In genomic region chr10:116815641-116816415, GRCh38 we compare ENCODE assay signal across 19 cellular contexts. TPM values are rescaled to one million over a fixed set of nuclear protein-coding genes. Genes with fewer than 3 reads are reported as not detected.
DNase-seq lines count a peak whose midpoint lies in the region; ATAC-seq, FAIRE-seq and TF ChIP-seq lines count a peak whose summit lies in the region.
"Had no signal": no experiment of that assay in that cellular context is flagged by ENCODE, and none has a peak within 500 bp of the region (broad histone marks: within the 10 kb centered on the region; RNA-seq: fewer than 3 reads in every experiment).

No MANE protein-coding gene starts in this region.

- H3K36me3 Mint-ChIP-seq in astrocyte (ENCODE audit: low read depth, unreplicated experiment) = peaks cover 2% of the 10 kb centered on the region
- H3K36me3 Mint-ChIP-seq in neural progenitor cell = no peaks in the 10 kb centered on the region
- H3K36me3 Mint-ChIP-seq: WTC11 had no signal

- H3K36me3 ChIP-seq in astrocyte (ENCODE audit: insufficient read depth, low read length) = no peaks in the 10 kb centered on the region
- no peaks in the 10 kb centered on the region for H3K36me3 ChIP-seq in neural progenitor cell

- H3K4me1 ChIP-seq in astrocyte (ENCODE audit: insufficient read depth, low read length) (peaks cover 14% of the 10 kb centered on the region), neural progenitor cell (peaks cover 16% of the 10 kb centered on the region)

- H3K4me3 ChIP-seq in astrocyte (ENCODE audit: insufficient read depth, low read depth, low read length) = no peak overlapping the region
- H3K4me3 ChIP-seq in neural progenitor cell = no peak overlapping the region
- H3K4me3 ChIP-seq: PC-9 had no signal

- H3K4me3 Mint-ChIP-seq in astrocyte (ENCODE audit: unreplicated experiment) (no peak overlapping the region), neural progenitor cell (no peak overlapping the region)
- H3K4me3 Mint-ChIP-seq: WTC11 had no signal

- TF ChIP-seq CTCF in astrocyte (IDR thresholded peaks at IDR 0.05; ENCODE audit: insufficient read depth, low read depth, low read length) = no peak
- no peak for TF ChIP-seq CTCF in neural progenitor cell (IDR thresholded peaks at IDR 0.05)

- no peak for ATAC-seq in HG02970 (IDR thresholded peaks at IDR 0.05; ENCODE audit: low FRiP score, unreplicated experiment)
- ATAC-seq: left lobe of liver, WTC11 had no signal

- H3K79me2 ChIP-seq in astrocyte (ENCODE audit: insufficient read depth, low read length) = no peaks in the 10 kb centered on the region
- no peaks in the 10 kb centered on the region for H3K79me2 ChIP-seq in neural progenitor cell (ENCODE audit: low read depth)

- DNase-seq in COLO829 (ENCODE audit: low spot score) (peak; percentile 34), HTR-8/SVneo (ENCODE audit: insufficient read length, low spot score) (peak; percentile 15), astrocyte (ENCODE audit: low read depth) (peak; percentile 80), neural progenitor cell (ENCODE audit: low spot score) (no peak), hippocampal formation (lab: John Stamatoyannopoulos, UW) (no peak), SIG-M5 (lab: John Stamatoyannopoulos, UW) (no peak)
- DNase-seq: activated CD8-positive, alpha-beta memory T cell treated with anti-CD3 and anti-CD28 coated beads for 24 hours; activated effector memory CD4-positive, alpha-beta T cell treated with Interleukin-2 at 50 U/mL for 16 hours; aorta; cortex of kidney; GF-D8; MM.1S; naive B cell; PC-9 had no signal

- peak overlapping the region; percentile 13 for H2AFZ ChIP-seq in astrocyte (ENCODE audit: low read depth, low read length)
- no peak overlapping the region for H2AFZ ChIP-seq in neural progenitor cell (replicated peaks)
- H2AFZ ChIP-seq: PC-9 had no signal

- peak overlapping the region; percentile 67 for H3K4me2 ChIP-seq in astrocyte (ENCODE audit: low read length)
- no peak overlapping the region for H3K4me2 ChIP-seq in neural progenitor cell
- H3K4me2 ChIP-seq: PC-9 had no signal

- FAIRE-seq in HTR-8/SVneo (lab: Jason Lieb, UNC) = no peak
- FAIRE-seq in astrocyte (lab: Jason Lieb, UNC) = peak; percentile 82

- H3K27ac ChIP-seq in astrocyte (ENCODE audit: low read depth, low read length) = no peak overlapping the region
- H3K27ac ChIP-seq in neural progenitor cell = no peak overlapping the region
- H3K27ac ChIP-seq: PC-9 had no signal

- H3K9me3 Mint-ChIP-seq in astrocyte (ENCODE audit: unreplicated experiment) (peaks cover 8% of the 10 kb centered on the region), neural progenitor cell (peaks cover 9% of the 10 kb centered on the region)

- H3K9ac ChIP-seq in astrocyte (ENCODE audit: low read length) (no peak overlapping the region), neural progenitor cell (peak overlapping the region; percentile 13)

- H3F3A ChIP-seq in neural progenitor cell (ENCODE audit: low read depth) = no peaks in the 10 kb centered on the region

- H4K20me1 ChIP-seq in astrocyte (ENCODE audit: insufficient read depth, low read length) (no peaks in the 10 kb centered on the region), neural progenitor cell (ENCODE audit: low read depth) (no peaks in the 10 kb centered on the region)

- H3K4me1 Mint-ChIP-seq in astrocyte (ENCODE audit: low read depth, unreplicated experiment) = peaks cover 10% of the 10 kb centered on the region
- no peaks in the 10 kb centered on the region for H3K4me1 Mint-ChIP-seq in neural progenitor cell
- H3K4me1 Mint-ChIP-seq: naive B cell had no signal

- H3K9me3 ChIP-seq in astrocyte (ENCODE audit: insufficient read depth, low read depth, low read length) (no peaks in the 10 kb centered on the region), neural progenitor cell (ENCODE audit: low read depth) (no peaks in the 10 kb centered on the region)

- H3K27me3 Mint-ChIP-seq in astrocyte (ENCODE audit: low read depth, unreplicated experiment) (peaks cover 23% of the 10 kb centered on the region), neural progenitor cell (ENCODE audit: insufficient read depth, low read depth) (peaks cover 11% of the 10 kb centered on the region)

- H3K27ac Mint-ChIP-seq in astrocyte (ENCODE audit: unreplicated experiment) = no peak overlapping the region
- no peak overlapping the region for H3K27ac Mint-ChIP-seq in neural progenitor cell
- H3K27ac Mint-ChIP-seq: progenitor cell of endocrine pancreas, WTC11 had no signal

- H3K27me3 ChIP-seq in astrocyte (ENCODE audit: insufficient read depth, low read length) (no peaks in the 10 kb centered on the region), neural progenitor cell (no peaks in the 10 kb centered on the region)

RNA-seq across cellular contexts. Expression of gene ENO4, which starts 33.5 kb away (rescaled TPM):
- total RNA-seq in astrocyte (0.52 and 1.4 TPM in 2 replicates), neural progenitor cell (ENCODE audit: low replicate concordance) (0.84 and 10.0 TPM in 2 replicates)
- total RNA-seq: epithelial cell of proximal tubule, left lobe of liver had no signal

Comparison
In these comparisons a context has a peak if more than half of its experiments do, and no peak if none do; other contexts are left out.
1. DNase-seq: peak in COLO829 (single experiment), HTR-8/SVneo (single experiment) and astrocyte (single experiment); none in neural progenitor cell (single experiment), hippocampal formation (0 of 2) and SIG-M5 (single experiment).